In the genomic region with DNA sequence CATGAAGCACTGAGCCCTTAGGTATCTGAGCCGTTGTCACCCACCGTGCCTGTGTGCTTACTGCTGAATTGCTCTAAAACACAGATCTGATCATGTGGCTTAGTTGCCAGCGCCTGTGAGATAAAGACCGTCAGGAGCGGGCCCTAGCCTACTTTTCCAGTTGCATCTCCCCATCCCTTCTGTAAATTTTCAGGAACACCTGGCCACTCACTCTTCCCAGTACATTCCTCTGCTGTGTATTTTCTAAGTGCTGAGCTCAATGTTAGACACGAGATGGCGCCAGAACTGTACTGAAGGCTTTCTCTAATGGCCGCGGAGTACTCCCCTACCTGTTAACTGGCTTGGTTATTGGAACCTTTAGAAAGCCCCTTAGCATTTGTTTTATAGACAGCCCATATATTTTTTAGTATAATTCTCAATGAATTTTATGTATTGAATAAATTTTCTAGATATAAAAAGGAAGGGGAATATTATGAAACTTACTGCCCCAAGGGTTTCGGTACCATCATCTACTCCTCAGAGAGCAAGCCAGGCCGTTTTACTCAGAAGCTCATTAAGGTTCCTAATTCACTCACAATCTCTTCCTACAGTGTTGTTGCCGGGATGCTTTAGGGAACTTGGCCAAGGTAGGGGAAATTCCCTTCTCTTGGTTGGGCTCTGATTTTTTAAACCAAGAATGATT, we compare ENCODE assay signal across 9 cellular contexts.
DNase-seq lines count a peak whose midpoint lies in the region; ATAC-seq and TF ChIP-seq lines count a peak whose summit lies in the region.
"Had no signal": no experiment of that assay in that cellular context is flagged by ENCODE, and none has a peak within 500 bp of the region (broad histone marks: within the 10 kb centered on the region; RNA-seq: fewer than 3 reads in every experiment).

No MANE protein-coding gene starts in this region.

- H3K27me3 ChIP-seq in iPS-15b (ENCODE audit: control insufficient read depth, insufficient read depth, low read length): peaks cover 24% of the 10 kb centered on the region

- ATAC-seq in HG02840 (IDR thresholded peaks at IDR 0.05; ENCODE audit: low FRiP score, unreplicated experiment): no peak

- no peaks in the 10 kb centered on the region for H3K9me3 ChIP-seq in iPS-15b (ENCODE audit: control insufficient read depth, insufficient read depth, low read length)

- H3K36me3 ChIP-seq in iPS-15b (ENCODE audit: control insufficient read depth, insufficient read depth, low read length): no peaks in the 10 kb centered on the region
- H3K36me3 ChIP-seq: neutrophil had no signal

- H3K9ac ChIP-seq in iPS-15b (ENCODE audit: low read depth, low read length): no peak overlapping the region

- peak; percentile 69 for DNase-seq in activated CD8-positive, alpha-beta memory T cell treated with anti-CD3 and anti-CD28 coated beads for 24 hours
- DNase-seq in activated CD8-positive, alpha-beta memory T cell treated with anti-CD3 and anti-CD28 coated beads, Interleukin-2, amount 50 U/mL, for 48 hours: no peak
- peak; percentile 41 for DNase-seq in KG1 (lab: John Stamatoyannopoulos, UW)
- peak; percentile 42 for DNase-seq in SHP77 treated with DMSO at 0.1 percent for 48 hours (lab: John Stamatoyannopoulos, UW)
- peak; percentile 35 for DNase-seq in astrocyte of the cerebellum (ENCODE audit: low read depth)
- DNase-seq in skeletal muscle cell (ENCODE audit: low read depth): peak; percentile 9

- no peak overlapping the region for H3K4me3 ChIP-seq in astrocyte of the cerebellum (ENCODE audit: low read depth, low read length)
- H3K4me3 ChIP-seq in iPS-15b (ENCODE audit: low read depth, low read length): peak overlapping the region; percentile 82
- H3K4me3 ChIP-seq in skeletal muscle cell (ENCODE audit: low read depth, low read length): no peak overlapping the region

- peaks cover 3% of the 10 kb centered on the region for H3K4me1 ChIP-seq in iPS-15b (ENCODE audit: control insufficient read depth, insufficient read depth, low read length)

- in situ Hi-C loops in astrocyte of the cerebellum (cut with HindIII; ENCODE audit: low sequenced_read_pairs): no loop called here

- TF ChIP-seq CTCF in astrocyte of the cerebellum (IDR thresholded peaks at IDR 0.05; ENCODE audit: low read depth, low read length, missing control alignments): peak; percentile 74
